14 cellular contexts compared by ENCODE assay signal in the genomic region with DNA sequence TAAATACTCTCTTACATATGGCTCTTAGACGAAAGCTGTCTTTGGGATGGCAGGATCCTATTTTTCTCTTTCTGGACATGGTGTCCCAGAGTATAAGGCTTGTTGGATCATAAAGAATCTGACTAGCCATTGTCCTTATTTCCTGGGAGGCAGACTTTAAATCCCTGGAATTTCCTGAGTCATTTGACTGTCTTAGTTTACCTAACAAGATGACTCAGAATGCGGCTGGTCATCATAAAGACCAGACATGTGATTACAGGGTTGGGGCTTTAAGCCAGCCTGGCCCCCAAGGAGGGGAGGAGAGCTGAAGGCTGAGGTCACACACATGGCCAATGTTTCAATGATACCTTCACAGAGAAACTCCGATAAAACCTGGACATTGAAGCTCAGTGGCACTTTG. TPM values are rescaled to one million over a fixed set of nuclear protein-coding genes. Genes with fewer than 3 reads are reported as not detected.
DNase-seq lines count a peak whose midpoint lies in the region; ATAC-seq, FAIRE-seq and TF ChIP-seq lines count a peak whose summit lies in the region.
"Had no signal": no experiment of that assay in that cellular context is flagged by ENCODE, and none has a peak within 500 bp of the region (broad histone marks: within the 10 kb centered on the region; RNA-seq: fewer than 3 reads in every experiment).

No MANE protein-coding gene starts in this region.

- H3K4me2 ChIP-seq in HepG2 (ENCODE audit: low read depth, low read length): no peak overlapping the region

- no peaks in the 10 kb centered on the region for H3K9me3 Mint-ChIP-seq in CD4-positive, alpha-beta T cell
- no peaks in the 10 kb centered on the region for H3K9me3 Mint-ChIP-seq in activated T-helper 17 cell treated with anti-CD3 and anti-CD28 coated beads, Interleukin-2, amount 50 U/mL, for 72 hours
- H3K9me3 Mint-ChIP-seq: naive thymus-derived CD8-positive, alpha-beta T cell had no signal

- WGBS in HepG2 (ENCODE audit: low lambda C conversion rate): 10% methylated on average over 3 of the region's 3 CpGs
- WGBS in right lobe of liver (ENCODE audit: insufficient coverage, low coverage, low lambda C conversion rate, missing lambda C conversion rate): 88% methylated on average over 2 of the region's 3 CpGs

- no peak for TF ChIP-seq EP300 in HepG2 (IDR thresholded peaks at IDR 0.05; ENCODE audit: low read depth in 2 of 2, low read length in 2 of 2)
- TF ChIP-seq EP300 in HepG2 (CRISPR knock-in tag; IDR thresholded peaks at IDR 0.05; ENCODE audit: borderline replicate concordance): no peak

- H4K20me1 ChIP-seq in HepG2 (ENCODE audit: insufficient read depth, low read length): no peaks in the 10 kb centered on the region

- no peak overlapping the region for H3K27ac Mint-ChIP-seq in CD4-positive, alpha-beta T cell
- no peak overlapping the region for H3K27ac Mint-ChIP-seq in activated T-helper 17 cell treated with anti-CD3 and anti-CD28 coated beads, Interleukin-2, amount 50 U/mL, for 72 hours
- H3K27ac Mint-ChIP-seq: CD4-positive, CD25-positive, alpha-beta regulatory T cell; naive thymus-derived CD8-positive, alpha-beta T cell had no signal

- CTCF ChIA-PET in HepG2 (lab: Yijun Ruan, JAX; ENCODE audit: low intra/inter-chr PET ratio, low total read pairs): no interaction called here
- CTCF ChIA-PET in CD4-positive, alpha-beta T cell (lab: Charles Lee): no interaction called here

- H3K4me3 ChIP-seq in HepG2 (replicated peaks in 1 of 3; ENCODE audit: insufficient read depth in 1 of 3, low read depth in 2 of 3, low read length in 3 of 3): no peak overlapping the region
- H3K4me3 ChIP-seq in right lobe of liver: no peak overlapping the region

- TF ChIP-seq CTCF in HepG2 (CRISPR knock-in tag; IDR thresholded peaks at IDR 0.05) (no peak), right lobe of liver (IDR thresholded peaks at IDR 0.05) (no peak)
- TF ChIP-seq CTCF in CD4-positive, alpha-beta T cell (IDR thresholded peaks at IDR 0.05): no peak

- ATAC-seq in HepG2: no peak
- no peak for ATAC-seq in right lobe of liver
- ATAC-seq in CD4-positive, alpha-beta T cell (ENCODE audit: poor library complexity): no peak
- ATAC-seq in activated T-helper 17 cell treated with anti-CD3 and anti-CD28 coated beads, Interleukin-2, amount 50 U/mL, for 72 hours (replicated peaks): no peak
- ATAC-seq: naive thymus-derived CD8-positive, alpha-beta T cell had no signal

- peaks cover 4 to 59% of the 10 kb centered on the region in 2 experiments for H3K27me3 ChIP-seq in HepG2 (ENCODE audit: control insufficient read depth in 1 of 2, insufficient read depth in 2 of 2, low read length in 2 of 2)
- H3K27me3 ChIP-seq in right lobe of liver: no peaks in the 10 kb centered on the region
- H3K27me3 ChIP-seq in CD4-positive, alpha-beta T cell (ENCODE audit: control insufficient read depth, insufficient read depth, low read length): no peaks in the 10 kb centered on the region

- BruUV-seq in HepG2 (replicated peaks; lab: Mats Ljungman, UMichigan): no TSS peak

- H3K27ac ChIP-seq in HepG2 (ENCODE audit: extremely low read length, insufficient read depth, low read length) (no peak overlapping the region), right lobe of liver (no peak overlapping the region)
- no peak overlapping the region for H3K27ac ChIP-seq in CD4-positive, alpha-beta T cell (ENCODE audit: low read depth, low read length)

- FAIRE-seq in HepG2 (lab: Jason Lieb, UNC): no peak

- H3K9me3 ChIP-seq in HepG2 (ENCODE audit: low read length) (no peaks in the 10 kb centered on the region), right lobe of liver (no peaks in the 10 kb centered on the region)
- no peaks in the 10 kb centered on the region for H3K9me3 ChIP-seq in CD4-positive, alpha-beta T cell (ENCODE audit: control insufficient read depth, low read length)

- no peaks in the 10 kb centered on the region for H3K36me3 Mint-ChIP-seq in CD4-positive, alpha-beta T cell (ENCODE audit: low read depth)
- H3K36me3 Mint-ChIP-seq in activated T-helper 17 cell treated with anti-CD3 and anti-CD28 coated beads, Interleukin-2, amount 50 U/mL, for 72 hours (ENCODE audit: low read depth): no peaks in the 10 kb centered on the region
- H3K36me3 Mint-ChIP-seq: CD4-positive, CD25-positive, alpha-beta regulatory T cell; naive thymus-derived CD8-positive, alpha-beta T cell had no signal

- H3K4me1 ChIP-seq in HepG2 (ENCODE audit: insufficient read depth, low read length): peaks cover 7% of the 10 kb centered on the region
- no peaks in the 10 kb centered on the region for H3K4me1 ChIP-seq in right lobe of liver

- POLR2A ChIA-PET in HepG2 (lab: Yijun Ruan, JAX): no interaction called here
- POLR2A ChIA-PET in CD4-positive, alpha-beta T cell (lab: Charles Lee): no interaction called here

- H3K9ac ChIP-seq in HepG2 (ENCODE audit: insufficient read depth, low read depth, low read length): no peak overlapping the region

- H3K4me1 Mint-ChIP-seq in CD4-positive, alpha-beta T cell (ENCODE audit: low read depth): no peaks in the 10 kb centered on the region
- peaks cover 5% of the 10 kb centered on the region for H3K4me1 Mint-ChIP-seq in activated T-helper 17 cell treated with anti-CD3 and anti-CD28 coated beads, Interleukin-2, amount 50 U/mL, for 72 hours

- H3K27me3 Mint-ChIP-seq in CD4-positive, alpha-beta T cell: peaks cover 21% of the 10 kb centered on the region
- peaks cover 10% of the 10 kb centered on the region for H3K27me3 Mint-ChIP-seq in activated T-helper 17 cell treated with anti-CD3 and anti-CD28 coated beads, Interleukin-2, amount 50 U/mL, for 72 hours
- H3K27me3 Mint-ChIP-seq: CD4-positive, CD25-positive, alpha-beta regulatory T cell had no signal

- intact Hi-C loops in HepG2 (cut with micrococcal nuclease; ENCODE audit: unreplicated experiment) (no loop called here), right lobe of liver (cut with DNase I) (no loop called here)
- intact Hi-C loops in CD4-positive, alpha-beta T cell (cut with DNase I, micrococcal nuclease): loop anchor here in 1 of 2 experiments (2.0 kb wide), 1 partner anchor 20 kb away; no protein-coding TSS in a partner anchor

- no peak overlapping the region for H2AFZ ChIP-seq in HepG2 (ENCODE audit: low read length)

- in situ Hi-C loops in HepG2 (cut with HindIII; ENCODE audit: extremely low pct_ligation_motif_present, low pct_unique_long_range_greater_than_20kb): no loop called here

- no peak for TF ChIP-seq RAD21 in HepG2 (CRISPR knock-in tag; IDR thresholded peaks at IDR 0.05)

- no peaks in the 10 kb centered on the region for H3K36me3 ChIP-seq in HepG2 (replicated peaks in 1 of 2; ENCODE audit: control insufficient read depth in 1 of 2, insufficient read depth in 2 of 2, low read length in 2 of 2)
- H3K36me3 ChIP-seq in right lobe of liver: no peaks in the 10 kb centered on the region

- no peaks in the 10 kb centered on the region for H3K79me2 ChIP-seq in HepG2 (ENCODE audit: insufficient read depth, low read length)

- DNase-seq in HepG2 (ENCODE audit: low spot score) (peak; percentile 54), right lobe of liver (no peak), SW480 (ENCODE audit: low spot score) (peak; percentile 73), glomerular visceral epithelial cell (ENCODE audit: extremely low spot score) (peak; percentile 91), T-helper 9 cell (no peak)
- no peak for DNase-seq in activated T-cell treated with anti-CD3 and anti-CD28 coated beads, Interleukin-2, amount 50 U/mL, for 48 hours
- no peak for DNase-seq in CD4-positive, alpha-beta T cell
- DNase-seq: activated gamma-delta T cell; CD4-positive, CD25-positive, alpha-beta regulatory T cell; erythroblast; naive thymus-derived CD8-positive, alpha-beta T cell; NCI-H146; T-helper 2 cell had no signal

- H3K4me3 Mint-ChIP-seq in CD4-positive, alpha-beta T cell: no peak overlapping the region
- no peak overlapping the region for H3K4me3 Mint-ChIP-seq in activated T-helper 17 cell treated with anti-CD3 and anti-CD28 coated beads, Interleukin-2, amount 50 U/mL, for 72 hours
- H3K4me3 Mint-ChIP-seq: CD4-positive, CD25-positive, alpha-beta regulatory T cell; naive thymus-derived CD8-positive, alpha-beta T cell had no signal

- no peak for TF ChIP-seq POLR2A in HepG2 (IDR thresholded peaks at IDR 0.05; ENCODE audit: insufficient read depth in 1 of 2, low read depth in 2 of 2, low read length in 2 of 2)
- TF ChIP-seq POLR2A in right lobe of liver (IDR thresholded peaks at IDR 0.05): no peak

TF ChIP-seq in HepG2, 621 proteins besides CTCF, POLR2A, EP300 and RAD21 (continues in another document):
- TF ChIP-seq ATF7-NPFF (CRISPR knock-in tag; IDR thresholded peaks at IDR 0.05; ENCODE audit: low read depth) (no peak), KAT2B (IDR thresholded peaks at IDR 0.05; ENCODE audit: borderline replicate concordance, low read depth, low read length) (no peak), ZNF30 (CRISPR knock-in tag; IDR thresholded peaks at IDR 0.05) (no peak), FOSL2 (CRISPR knock-in tag; IDR thresholded peaks at IDR 0.05) (peak; percentile 60)

RNA-seq across cellular contexts. Expression of gene FAM240B, which starts 37.2 kb away (rescaled TPM):
- total RNA-seq in HepG2 (2016; rRNA removed; fragmentation: Illumina TruSeq; extraction: Trizol) (not detected in 2 replicates), right lobe of liver (not detected)
- not detected in 2 replicates for total RNA-seq in HepG2 (2016; cell fraction: cytosol; rRNA removed; fragmentation: Illumina TruSeq; extraction: Trizol; ENCODE audit: low read depth)
- total RNA-seq in HepG2 (2016; cell fraction: insoluble cytoplasmic fraction; rRNA removed; fragmentation: Illumina TruSeq; extraction: Trizol): not detected in 2 replicates
- not detected in 2 replicates for total RNA-seq in HepG2 (2016; cell fraction: membrane; rRNA removed; fragmentation: Illumina TruSeq; extraction: Trizol)
- total RNA-seq in HepG2 (2016; cell fraction: nucleus; rRNA removed; fragmentation: Illumina TruSeq; extraction: Trizol): not detected in 2 replicates
- polyA plus RNA-seq in HepG2 (2011; rRNA removed): not detected in 2 replicates
- polyA plus RNA-seq in HepG2 (2011; cell fraction: cytosol; rRNA removed): not detected in 2 replicates
- polyA plus RNA-seq in HepG2 (2011; cell fraction: nucleus; rRNA removed): not detected in 2 replicates
- not detected in 2 replicates for polyA plus RNA-seq in HepG2 (2012)
- not detected in 2 replicates for polyA plus RNA-seq in HepG2 (2016; cell fraction: cytosol; fragmentation: Illumina TruSeq; extraction: Trizol; ENCODE audit: low read depth)
- not detected in 2 replicates for polyA plus RNA-seq in HepG2 (2016; cell fraction: insoluble cytoplasmic fraction; fragmentation: Illumina TruSeq; extraction: Trizol; ENCODE audit: low read depth)
- polyA plus RNA-seq in HepG2 (2016; cell fraction: membrane; fragmentation: Illumina TruSeq; extraction: Trizol; ENCODE audit: low read depth): not detected in 2 replicates
- not detected in 2 replicates for polyA plus RNA-seq in HepG2 (2016; cell fraction: nucleus; fragmentation: Illumina TruSeq; extraction: Trizol; ENCODE audit: insufficient read depth, low read depth)
- polyA minus RNA-seq in HepG2 (2011; rRNA and poly(A)+ RNA removed; ENCODE audit: low replicate concordance): not detected in 2 replicates
- not detected in 2 replicates for polyA minus RNA-seq in HepG2 (2011; cell fraction: cytosol; rRNA and poly(A)+ RNA removed)
- not detected in 2 replicates for polyA minus RNA-seq in HepG2 (2011; cell fraction: nucleus; rRNA and poly(A)+ RNA removed)
- not detected for total RNA-seq in CD4-positive, alpha-beta T cell
- not detected for total RNA-seq in activated T-helper 17 cell treated with anti-CD3 and anti-CD28 coated beads, Interleukin-2, amount 50 U/mL, for 72 hours
- total RNA-seq: CD4-positive, CD25-positive, alpha-beta regulatory T cell; naive thymus-derived CD8-positive, alpha-beta T cell had no signal
- polyA plus RNA-seq: CD4-positive, CD25-positive, alpha-beta regulatory T cell; naive thymus-derived CD8-positive, alpha-beta T cell had no signal

Comparison
In these comparisons a context has a peak if more than half of its experiments do, and no peak if none do; other contexts are left out.
1. DNase-seq: peak in HepG2 (single experiment), SW480 (single experiment) and glomerular visceral epithelial cell (single experiment); none in right lobe of liver (0 of 3), activated T-cell treated with anti-CD3 and anti-CD28 coated beads, Interleukin-2, amount 50 U/mL, for 48 hours (0 of 2), T-helper 9 cell (single experiment) and CD4-positive, alpha-beta T cell (0 of 10).